27 cellular contexts compared by ENCODE assay signal in the genomic region with DNA sequence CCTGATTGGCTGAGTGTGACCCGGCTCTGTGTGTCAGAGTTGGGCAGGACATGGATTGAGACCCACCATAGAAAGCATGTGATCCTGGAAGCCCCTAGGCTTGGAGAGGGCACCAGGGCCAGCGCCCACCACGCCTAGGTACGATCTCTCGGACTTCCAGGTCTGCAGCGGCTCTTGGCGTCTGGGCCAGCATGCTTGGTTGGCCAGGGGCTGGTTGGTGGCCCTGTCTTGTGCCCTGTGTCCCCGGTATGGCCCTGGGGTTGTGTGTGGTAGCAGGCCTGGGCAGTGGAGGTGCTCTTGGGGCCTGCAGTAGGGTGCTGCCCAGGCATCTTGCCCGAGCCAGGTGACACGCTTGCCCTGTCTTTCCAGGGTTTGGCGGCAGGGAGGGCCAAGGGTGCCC.
"Had no signal": no experiment of that assay in that cellular context is flagged by ENCODE, and none has a peak within 500 bp of the region (broad histone marks: within the 10 kb centered on the region; RNA-seq: fewer than 3 reads in every experiment).

No MANE protein-coding gene starts in this region.

- H3K4me1 ChIP-seq: stomach, suprapubic skin, testis, thyroid gland, tibial artery, tibial nerve, transverse colon, upper lobe of left lung, upper lobe of right lung, uterus, vagina had no signal

- H3K36me3 ChIP-seq: stomach, suprapubic skin, thoracic aorta, thyroid gland, tibial artery, tibial nerve, transverse colon, upper lobe of left lung, upper lobe of right lung, uterus, vagina had no signal

- H3K27me3 ChIP-seq: stomach, suprapubic skin, testis, thyroid gland, tibial artery, tibial nerve, transverse colon, upper lobe of left lung, upper lobe of right lung, uterus, vagina had no signal

- H3K4me3 ChIP-seq: stomach, suprapubic skin, testis, thoracic aorta, thyroid gland, tibial artery, tibial nerve, transverse colon, upper lobe of left lung, upper lobe of right lung, uterus, vagina had no signal

- H3K4me3 Mint-ChIP-seq: stimulated activated effector memory CD8-positive, alpha-beta T cell treated with anti-CD3 and anti-CD28 coated beads, Interleukin-12 subunit alpha, Interleukin-12 subunit beta, amount 100 ng/mL, for 72 hours; stimulated activated memory B cell treated with anti-CD40 and anti-IgM and Interleukin-4, amounts not matched to agents 10 μg/mL and 1 μg/mL and 100 μg/mL, for 72 hours; stimulated activated naive B cell treated with anti-CD40 and anti-IgM and Interleukin-4, amounts not matched to agents 10 μg/mL and 1 μg/mL and 100 μg/mL, for 72 hours; stimulated activated naive CD8-positive, alpha-beta T cell treated with anti-CD3 and anti-CD28 coated beads, Interleukin-15, Interleukin-2, amounts not matched to agents 100 ng/mL and 50 ng/mL, for 24 hours; type B pancreatic cell had no signal

- DNase-seq: stimulated activated CD4-positive, alpha-beta T cell treated with anti-CD3 and anti-CD28 coated beads, Interleukin-2, amount 100 ng/mL, for 24 hours; stimulated activated CD4-positive, alpha-beta T cell treated with anti-CD3 and anti-CD28 coated beads, Interleukin-2, amount 100 ng/mL, for 48 hours; stimulated activated CD4-positive, alpha-beta T cell treated with anti-CD3 and anti-CD28 coated beads, Interleukin-4, amount 100 ng/mL, for 1 hour; stimulated activated CD4-positive, alpha-beta T cell treated with anti-CD3 and anti-CD28 coated beads, Interleukin-4, amount 100 ng/mL, for 24 hours; stimulated activated CD4-positive, alpha-beta T cell treated with anti-CD3 and anti-CD28 coated beads, Interleukin-4, amount 100 ng/mL, for 4 hours; stimulated activated CD8-positive, alpha-beta memory T cell treated with anti-CD3 and anti-CD28 coated beads, Interleukin-4, amount 100 ng/mL, for 48 hours; stimulated activated naive B cell treated with anti-CD40 and anti-IgM and Interleukin-4, amounts not matched to agents 10 μg/mL and 1 μg/mL and 100 μg/mL, for 72 hours; stimulated activated naive CD4-positive, alpha-beta T cell; stimulated activated naive CD4-positive, alpha-beta T cell treated with Interleukin-2 at 50 U/mL for 16 hours; stomach; substantia nigra; testis; thyroid gland; tibial artery; transverse colon; trophoblast cell; upper lobe of right lung; uterus had no signal

- H3K27ac ChIP-seq: stomach, suprapubic skin, testis, thoracic aorta, thyroid gland, tibial artery, tibial nerve, transverse colon, upper lobe of left lung, upper lobe of right lung, uterus, vagina had no signal

- H3K9me3 ChIP-seq: testis, thoracic aorta, thyroid gland, upper lobe of right lung, uterus, vagina had no signal

- H3K4me1 Mint-ChIP-seq: stimulated activated effector memory CD8-positive, alpha-beta T cell treated with anti-CD3 and anti-CD28 coated beads, Interleukin-12 subunit alpha, Interleukin-12 subunit beta, amount 100 ng/mL, for 72 hours; stimulated activated memory B cell treated with anti-CD40 and anti-IgM and Interleukin-4, amounts not matched to agents 10 μg/mL and 1 μg/mL and 100 μg/mL, for 72 hours; stimulated activated naive B cell treated with anti-CD40 and anti-IgM and Interleukin-4, amounts not matched to agents 10 μg/mL and 1 μg/mL and 100 μg/mL, for 72 hours had no signal

- H3K27ac Mint-ChIP-seq: stimulated activated effector memory CD8-positive, alpha-beta T cell treated with anti-CD3 and anti-CD28 coated beads, Interleukin-12 subunit alpha, Interleukin-12 subunit beta, amount 100 ng/mL, for 72 hours; stimulated activated memory B cell treated with anti-CD40 and anti-IgM and Interleukin-4, amounts not matched to agents 10 μg/mL and 1 μg/mL and 100 μg/mL, for 72 hours; stimulated activated naive B cell treated with anti-CD40 and anti-IgM and Interleukin-4, amounts not matched to agents 10 μg/mL and 1 μg/mL and 100 μg/mL, for 72 hours; stimulated activated naive CD8-positive, alpha-beta T cell treated with anti-CD3 and anti-CD28 coated beads, Interleukin-15, Interleukin-2, amounts not matched to agents 100 ng/mL and 50 ng/mL, for 24 hours; type B pancreatic cell had no signal

- H3K9me3 Mint-ChIP-seq: stimulated activated effector memory CD8-positive, alpha-beta T cell treated with anti-CD3 and anti-CD28 coated beads, Interleukin-12 subunit alpha, Interleukin-12 subunit beta, amount 100 ng/mL, for 72 hours; stimulated activated naive CD8-positive, alpha-beta T cell treated with anti-CD3 and anti-CD28 coated beads, Interleukin-15, Interleukin-2, amounts not matched to agents 100 ng/mL and 50 ng/mL, for 24 hours; type B pancreatic cell had no signal

- H3K27me3 Mint-ChIP-seq: stimulated activated memory B cell treated with anti-CD40 and anti-IgM and Interleukin-4, amounts not matched to agents 10 μg/mL and 1 μg/mL and 100 μg/mL, for 72 hours; stimulated activated naive B cell treated with anti-CD40 and anti-IgM and Interleukin-4, amounts not matched to agents 10 μg/mL and 1 μg/mL and 100 μg/mL, for 72 hours; stimulated activated naive CD8-positive, alpha-beta T cell treated with anti-CD3 and anti-CD28 coated beads, Interleukin-15, Interleukin-2, amounts not matched to agents 100 ng/mL and 50 ng/mL, for 24 hours; type B pancreatic cell had no signal

- ATAC-seq: stimulated activated effector memory CD8-positive, alpha-beta T cell treated with anti-CD3 and anti-CD28 coated beads, Interleukin-12 subunit alpha, Interleukin-12 subunit beta, amount 100 ng/mL, for 72 hours; stimulated activated memory B cell treated with anti-CD40 and anti-IgM and Interleukin-4, amounts not matched to agents 10 μg/mL and 1 μg/mL and 100 μg/mL, for 72 hours; stimulated activated naive B cell treated with anti-CD40 and anti-IgM and Interleukin-4, amounts not matched to agents 10 μg/mL and 1 μg/mL and 100 μg/mL, for 72 hours; upper lobe of right lung had no signal
